Comparison of ENCODE assay signal across 9 cellular contexts in the genomic region with DNA sequence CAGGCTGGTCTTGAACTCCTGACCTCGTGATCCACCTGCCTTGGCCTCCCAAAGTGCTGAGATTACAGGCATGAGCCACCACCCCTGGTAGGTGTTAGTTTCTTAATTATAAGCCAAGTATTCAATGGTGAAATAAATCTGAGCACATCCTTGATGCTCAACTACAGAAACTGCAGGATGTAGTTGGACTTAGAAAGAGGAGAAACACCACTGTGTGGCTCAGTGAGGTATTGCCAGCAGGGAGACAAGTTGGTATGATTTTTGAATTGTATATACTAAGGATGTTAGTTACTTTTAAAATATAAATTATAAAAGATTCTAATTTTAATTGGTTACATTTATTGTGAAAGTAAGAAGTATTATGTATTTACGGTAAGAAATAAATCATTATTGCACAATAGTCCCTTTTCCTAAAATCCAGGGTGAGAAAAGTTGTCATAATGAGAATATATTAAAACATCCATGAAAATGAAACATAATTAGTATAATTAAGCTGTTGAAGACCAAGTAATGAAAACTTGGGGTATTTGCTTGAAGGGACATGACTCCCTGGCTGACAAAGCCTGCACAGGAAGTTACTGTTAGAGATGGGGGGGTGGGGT. TPM values are rescaled to one million over a fixed set of nuclear protein-coding genes. Genes with fewer than 3 reads are reported as not detected.
A peak's percentile ranks its signal among the peaks of the same experiment; 100 is the strongest.
DNase-seq lines count a peak whose midpoint lies in the region; ATAC-seq and TF ChIP-seq lines count a peak whose summit lies in the region.
"Had no signal": no experiment of that assay in that cellular context is flagged by ENCODE, and none has a peak within 500 bp of the region (broad histone marks: within the 10 kb centered on the region; RNA-seq: fewer than 3 reads in every experiment).

No MANE protein-coding gene starts in this region.

- no TSS peak for BruUV-seq in PC-3 (replicated peaks; lab: Mats Ljungman, UMichigan)

- H3K4me1 ChIP-seq in PC-3 (ENCODE audit: insufficient read depth, low read length) (no peaks in the 10 kb centered on the region), colonic mucosa (no peaks in the 10 kb centered on the region)

- no peaks in the 10 kb centered on the region for H3F3A ChIP-seq in PC-3 (ENCODE audit: low read length, unreplicated experiment)

- H2AFZ ChIP-seq in PC-3 (ENCODE audit: low read length): no peak overlapping the region

- H3K9me2 ChIP-seq in PC-3 (replicated peaks; ENCODE audit: low read length): no peaks in the 10 kb centered on the region

- intact Hi-C loops in PC-3 (cut with micrococcal nuclease) (loop anchor here (5.0 kb wide), 1 partner anchor 64 kb away; no protein-coding TSS in a partner anchor), colonic mucosa (cut with DNase I) (no loop called here)

- H3K36me3 ChIP-seq in PC-3 (ENCODE audit: low read depth, low read length) (no peaks in the 10 kb centered on the region; the same call in 1 of the 2 replicates), colonic mucosa (no peaks in the 10 kb centered on the region)

- H3K9me3 ChIP-seq in PC-3 (ENCODE audit: low read length) (no peaks in the 10 kb centered on the region), colonic mucosa (no peaks in the 10 kb centered on the region)

- no peaks in the 10 kb centered on the region for H4K20me1 ChIP-seq in PC-3 (ENCODE audit: low read length)

- CTCF ChIA-PET in PC-3 (lab: Charles Lee): no interaction called here

- H3K27ac ChIP-seq in PC-3 (ENCODE audit: low read length) (no peak overlapping the region), colonic mucosa (no peak overlapping the region)

- POLR2A ChIA-PET in PC-3 (lab: Charles Lee; ENCODE audit: unreplicated experiment): no interaction called here

- ATAC-seq in GM21367 (IDR thresholded peaks at IDR 0.05; ENCODE audit: unreplicated experiment) (peak; percentile 83), PC-3 (peak; percentile 46; the same call in 1 of the 2 replicates), HG03571 (IDR thresholded peaks at IDR 0.05; ENCODE audit: unreplicated experiment) (no peak)

- no peak overlapping the region for H3K4me2 ChIP-seq in PC-3 (ENCODE audit: low read length)

- TF ChIP-seq CTCF in PC-3 (conservative IDR thresholded peaks at IDR 0.05; ENCODE audit: low read depth, low read length): peak; percentile 33; the same call in 1 of the 2 replicates
- TF ChIP-seq CTCF in fibroblast of pulmonary artery (IDR thresholded peaks at IDR 0.05; ENCODE audit: low read length, missing control alignments): peak; percentile 53
- no peak for TF ChIP-seq CTCF in colonic mucosa (IDR thresholded peaks at IDR 0.05)

- H3K9ac ChIP-seq in PC-3 (ENCODE audit: low read length) (no peak overlapping the region), colonic mucosa (ENCODE audit: low read depth in 2 of 2, low read length in 2 of 2) (no peak overlapping the region)

- H3K27me3 ChIP-seq in PC-3 (ENCODE audit: low read length) (no peaks in the 10 kb centered on the region), colonic mucosa (no peaks in the 10 kb centered on the region)

- DNase-seq in AG08396 (ENCODE audit: low spot score) (peak; percentile 35), PC-3 (peak; percentile 18), fibroblast of pulmonary artery (ENCODE audit: low read depth) (peak; percentile 62), colonic mucosa (no peak), cerebellum (ENCODE audit: low spot score) (no peak)
- no peak for DNase-seq in stimulated activated CD4-positive, alpha-beta T cell treated with anti-CD3 and anti-CD28 coated beads, Interleukin-1b, Interleukin-23, amount 100 ng/mL, for 48 hours
- DNase-seq: stimulated activated naive CD4-positive, alpha-beta T cell had no signal

- no peaks in the 10 kb centered on the region for H3K79me2 ChIP-seq in PC-3 (ENCODE audit: low read length)

- H3K4me3 ChIP-seq in PC-3 (ENCODE audit: low read length) (no peak overlapping the region), fibroblast of pulmonary artery (replicated peaks; ENCODE audit: low read depth, low read length) (no peak overlapping the region), colonic mucosa (no peak overlapping the region)

RNA-seq across cellular contexts. Expression of gene SLC18B1, which starts 17.6 kb away (rescaled TPM):
- total RNA-seq in PC-3 (2014; rRNA removed) (8.4 and 9.1 TPM in 2 replicates), colonic mucosa (10 to 100 TPM; 11.1 to 11.8 TPM), cerebellum (18.2 TPM)

RNA-seq across cellular contexts. Expression of gene VNN2, which starts 23.2 kb away (rescaled TPM):
- total RNA-seq in PC-3 (2014; rRNA removed) (not detected in 2 replicates), colonic mucosa (1 to 10 TPM in 1 of 2 donors, under 1 TPM in 1; 0.84 to 1.6 TPM), cerebellum (0.27 TPM)

RNA-seq across cellular contexts. Expression of gene RPS12, which starts 33.5 kb away (rescaled TPM):
- total RNA-seq in PC-3 (2014; rRNA removed) (770 and 1,189 TPM in 2 replicates), colonic mucosa (100 to 1,000 TPM; 829 to 885 TPM), cerebellum (569 TPM)

Comparison
In these comparisons a context has a peak if more than half of its experiments do, and no peak if none do; other contexts are left out.
1. DNase-seq: peak in AG08396 (single experiment), PC-3 (single experiment) and fibroblast of pulmonary artery (single experiment); none in colonic mucosa (single experiment), cerebellum (single experiment) and stimulated activated CD4-positive, alpha-beta T cell treated with anti-CD3 and anti-CD28 coated beads, Interleukin-1b, Interleukin-23, amount 100 ng/mL, for 48 hours (single experiment).